In genomic region chr5:75049581-75050274, GRCh38 we compare ENCODE assay signal across 8 cellular contexts. TPM values are rescaled to one million over a fixed set of nuclear protein-coding genes. Genes with fewer than 3 reads are reported as not detected.
DNase-seq lines count a peak whose midpoint lies in the region; ATAC-seq and TF ChIP-seq lines count a peak whose summit lies in the region.

No MANE protein-coding gene starts in this region.

- H3K27me3 ChIP-seq in right lobe of liver (no peaks in the 10 kb centered on the region), stomach (peaks cover 0 to 23% (median 0%) of the 10 kb centered on the region in 3 donors)

- TF ChIP-seq POLR2A in right lobe of liver (IDR thresholded peaks at IDR 0.05): no peak
- no peak for TF ChIP-seq POLR2A in stomach (IDR thresholded peaks at IDR 0.05)

- WGBS in right lobe of liver (ENCODE audit: insufficient coverage, low coverage, low lambda C conversion rate, missing lambda C conversion rate): 40% methylated on average over 6 of the region's 9 CpGs
- WGBS in stomach, 5 donors: 30 to 44% (median 41%) methylated on average over 9 of the region's 9 CpGs

- intact Hi-C loops in right lobe of liver (cut with DNase I): loop anchor here in 1 of 2 donors (10.0 kb wide), 1 partner anchor 115 kb away; no protein-coding TSS in a partner anchor
- intact Hi-C loops in stomach (cut with DNase I; ENCODE audit: low total_unique reads): no loop called here

- H3K4me1 ChIP-seq in right lobe of liver (peaks cover 0 to 19% (median 0%) of the 10 kb centered on the region in 4 donors), stomach (peaks cover 26 to 65% (median 57%) of the 10 kb centered on the region in 4 donors)

- no peak for TF ChIP-seq EP300 in stomach (IDR thresholded peaks at IDR 0.05)

- DNase-seq in NCI-H1417 (lab: John Stamatoyannopoulos, UW) (peak in 2 of 3 experiments; percentile 39 to 50), NCI-H1417 treated with DMSO at 0.1 percent for 48 hours (lab: John Stamatoyannopoulos, UW) (no peak), NCI-H1436 (lab: John Stamatoyannopoulos, UW) (peak; percentile 47), choroid plexus epithelial cell (ENCODE audit: low read depth) (peak; percentile 80), right lobe of liver (peak in 2 of 3 donors; percentile 44 to 60), stomach (peak; percentile 70)
- peak; percentile 18 to 39 (median 34) for DNase-seq in activated CD4-positive, CD25-positive, alpha-beta regulatory T cell (lab: John Stamatoyannopoulos, UW)

- H3K4me3 ChIP-seq in choroid plexus epithelial cell (ENCODE audit: low read depth, low read length): no peak overlapping the region
- no peak overlapping the region for H3K4me3 ChIP-seq in right lobe of liver
- peak overlapping the region in 1 of 4 donors; percentile 89 for H3K4me3 ChIP-seq in stomach

- peak; percentile 46 to 70 (median 56) for ATAC-seq in right lobe of liver
- ATAC-seq in HG03432 (IDR thresholded peaks at IDR 0.05; ENCODE audit: unreplicated experiment): no peak

- TF ChIP-seq CTCF in choroid plexus epithelial cell (conservative IDR thresholded peaks at IDR 0.05; ENCODE audit: low read depth, low read length) (peak; percentile 90), right lobe of liver (IDR thresholded peaks at IDR 0.05) (peak; percentile 76 to 85 (median 82)), stomach (IDR thresholded peaks at IDR 0.05) (peak in 5 of 7 experiments; percentile 53 to 76 (median 63))

- H3K9me3 ChIP-seq in right lobe of liver (no peaks in the 10 kb centered on the region), stomach (no peaks in the 10 kb centered on the region)

- no peak overlapping the region for H3K27ac ChIP-seq in right lobe of liver
- peak overlapping the region in 4 of 5 donors; percentile 95 to 98 (median 96) for H3K27ac ChIP-seq in stomach

- H3K36me3 ChIP-seq in right lobe of liver (no peaks in the 10 kb centered on the region), stomach (peaks cover 0 to 21% (median 19%) of the 10 kb centered on the region in 4 donors)

RNA-seq across cellular contexts. Expression of gene GCNT4, which starts 2.6 kb away (rescaled TPM):
- total RNA-seq in right lobe of liver (1 to 10 TPM in 3 of 6 experiments, under 1 TPM in 3; 0.35 to 2.0 (median 0.96) TPM), stomach (10 to 100 TPM in 2 of 5 donors, 1 to 10 TPM in 3; 1.2 to 31.4 (median 8.0) TPM)
- polyA plus RNA-seq in stomach: 1 to 10 TPM; 1.5 to 3.8 (median 3.3) TPM

Comparison
In these comparisons a context has a peak if more than half of its experiments do, and no peak if none do; other contexts are left out.
1. H3K27ac ChIP-seq: peak in stomach (4 of 5); none in right lobe of liver (0 of 3).
2. Peak in every context shown above with its lines, with median percentiles within 50 percentile points of each other: CTCF ChIP-seq.